8 cellular contexts compared by ENCODE assay signal in the genomic region with DNA sequence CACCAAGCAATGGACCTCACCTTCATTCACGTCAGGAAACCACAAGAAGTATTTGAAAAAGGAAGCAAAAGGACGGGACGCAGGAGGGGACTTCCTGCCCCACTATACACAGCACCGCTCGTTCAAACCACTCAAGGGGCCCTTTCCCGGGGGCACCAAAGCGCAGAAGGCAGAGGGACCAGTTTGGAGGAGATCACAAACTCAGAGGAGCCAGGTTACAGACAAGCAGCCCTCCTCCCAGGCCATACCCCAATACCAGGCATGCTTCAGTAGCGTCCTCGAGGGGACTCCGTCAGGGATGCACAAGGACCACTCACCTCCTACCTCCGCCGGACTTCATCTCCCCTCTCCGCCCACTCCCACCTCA. TPM values are rescaled to one million over a fixed set of nuclear protein-coding genes. Genes with fewer than 3 reads are reported as not detected.
DNase-seq lines count a peak whose midpoint lies in the region; ATAC-seq, FAIRE-seq and TF ChIP-seq lines count a peak whose summit lies in the region.

No MANE protein-coding gene starts in this region.

- peak overlapping the region; percentile 92 for H3K4ac ChIP-seq in trophoblast cell (ENCODE audit: low read depth, low read length)

- peak overlapping the region; percentile 61 for H2AFZ ChIP-seq in trophoblast cell (ENCODE audit: insufficient read depth, low read length, poor library complexity)

- H3K27me3 ChIP-seq in trophoblast cell (ENCODE audit: insufficient read depth, low read length): no peaks in the 10 kb centered on the region

- peak overlapping the region; percentile 94 for H4K91ac ChIP-seq in trophoblast cell (ENCODE audit: low read depth, low read length)

- H3K79me1 ChIP-seq in trophoblast cell (ENCODE audit: low read length): peaks cover 15% of the 10 kb centered on the region

- peaks cover 35% of the 10 kb centered on the region for H3K36me3 Mint-ChIP-seq in activated CD4-positive, alpha-beta T cell treated with anti-CD3 and anti-CD28 coated beads, Interleukin-2, amount 10 ng/mL, durations not matched to agents 7 days and 5 days (ENCODE audit: low read depth)

- peak overlapping the region; percentile 90 for H3K14ac ChIP-seq in trophoblast cell (ENCODE audit: low read length)

- CTCF ChIA-PET in activated CD4-positive, alpha-beta T cell treated with anti-CD3 and anti-CD28 coated beads, Interleukin-2, amount 10 ng/mL, durations not matched to agents 7 days and 5 days (lab: Charles Lee): interaction anchor here (0.6 to 5.2 kb wide), 4 partner anchors 8 to 286 kb away, joined by 3 to 38 read pairs (median 6); partner anchors contain the start of genes CREB3L4 and DENND4B

- TF ChIP-seq CTCF in fibroblast of mammary gland (conservative IDR thresholded peaks at IDR 0.05; ENCODE audit: control insufficient read depth, insufficient read depth, low read depth, low read length): no peak

- intact Hi-C loops in sciatic nerve (cut with DNase I): no loop called here

- peak overlapping the region; percentile 77 for H3K18ac ChIP-seq in trophoblast cell (ENCODE audit: low read length)

- peak overlapping the region; percentile 0 for H3K23ac ChIP-seq in trophoblast cell (ENCODE audit: low read length)

- H3K36me3 ChIP-seq in trophoblast cell (ENCODE audit: control insufficient read depth in 1 of 2, insufficient read depth in 2 of 2, low read length in 2 of 2): peaks cover 29 to 39% of the 10 kb centered on the region in 2 experiments

- H3K4me3 Mint-ChIP-seq in activated CD4-positive, alpha-beta T cell treated with anti-CD3 and anti-CD28 coated beads, Interleukin-2, amount 10 ng/mL, durations not matched to agents 7 days and 5 days: peak overlapping the region; percentile 96

- H3K4me3 ChIP-seq in fibroblast of mammary gland (ENCODE audit: control insufficient read depth, low read depth, low read length) (peak overlapping the region; percentile 90), trophoblast cell (ENCODE audit: low read depth, low read length) (peak overlapping the region; percentile 92)

- no peaks in the 10 kb centered on the region for H3K9me3 ChIP-seq in trophoblast cell (ENCODE audit: insufficient read depth, low read depth, low read length)

- POLR2A ChIA-PET in activated CD4-positive, alpha-beta T cell treated with anti-CD3 and anti-CD28 coated beads, Interleukin-2, amount 10 ng/mL, durations not matched to agents 7 days and 5 days (lab: Charles Lee): interaction anchor here (1.0 kb wide), 1 partner anchor 20 kb away, joined by 5 read pairs; the partner anchor contains the start of gene JTB

- peaks cover 27% of the 10 kb centered on the region for H3K79me2 ChIP-seq in trophoblast cell (ENCODE audit: control insufficient read depth, insufficient read depth, low read length, poor library complexity)

- H3K4me1 Mint-ChIP-seq in activated CD4-positive, alpha-beta T cell treated with anti-CD3 and anti-CD28 coated beads, Interleukin-2, amount 10 ng/mL, durations not matched to agents 7 days and 5 days: peaks cover 64% of the 10 kb centered on the region

- TF ChIP-seq POLR2A in GM18951 (IDR thresholded peaks at IDR 0.05; ENCODE audit: extremely low read depth, insufficient read depth, insufficient read length): peak; percentile 50

- ATAC-seq in HG03457 (IDR thresholded peaks at IDR 0.05; ENCODE audit: unreplicated experiment) (peak; percentile 5), sciatic nerve (no peak)

- peak overlapping the region; percentile 92 for H3K27ac Mint-ChIP-seq in activated CD4-positive, alpha-beta T cell treated with anti-CD3 and anti-CD28 coated beads, Interleukin-2, amount 10 ng/mL, durations not matched to agents 7 days and 5 days

- H2BK5ac ChIP-seq in trophoblast cell (ENCODE audit: low read depth, low read length, poor library complexity): peak overlapping the region; percentile 51

- H3K9ac ChIP-seq in trophoblast cell (ENCODE audit: low read length): peak overlapping the region; percentile 93

- no peak overlapping the region for H2BK120ac ChIP-seq in trophoblast cell (ENCODE audit: insufficient read depth, low read length, poor library complexity)

- FAIRE-seq in GM19239 (lab: Jason Lieb, UNC): no peak

- WGBS in trophoblast cell (ENCODE audit: extremely low coverage, insufficient coverage, insufficient read length): no CpG with 5 or more reads among the region's 13 CpGs

- no peak overlapping the region for H2BK12ac ChIP-seq in trophoblast cell (ENCODE audit: low read length)

- DNase-seq in ACHN (peak; percentile 28), fibroblast of mammary gland (ENCODE audit: low read depth) (no peak), trophoblast cell (peak in 1 of 2 donors; percentile 8), GM19239 (ENCODE audit: insufficient read length, low spot score) (no peak), sciatic nerve (ENCODE audit: low spot score) (no peak)
- peak; percentile 46 for DNase-seq in activated CD4-positive, alpha-beta T cell treated with anti-CD3 and anti-CD28 coated beads, Interleukin-2, amount 10 ng/mL, durations not matched to agents 7 days and 5 days

- peak overlapping the region; percentile 87 for H4K8ac ChIP-seq in trophoblast cell (ENCODE audit: low read depth, low read length)

- H3K4me2 ChIP-seq in trophoblast cell (ENCODE audit: low read length): peak overlapping the region; percentile 99

- H3K9me3 Mint-ChIP-seq in activated CD4-positive, alpha-beta T cell treated with anti-CD3 and anti-CD28 coated beads, Interleukin-2, amount 10 ng/mL, durations not matched to agents 7 days and 5 days: no peaks in the 10 kb centered on the region

- no peaks in the 10 kb centered on the region for H3K27me3 Mint-ChIP-seq in activated CD4-positive, alpha-beta T cell treated with anti-CD3 and anti-CD28 coated beads, Interleukin-2, amount 10 ng/mL, durations not matched to agents 7 days and 5 days

- H2AK5ac ChIP-seq in trophoblast cell (ENCODE audit: low read length): peak overlapping the region; percentile 42

- in situ Hi-C loops in ACHN (cut with HindIII; ENCODE audit: low pct_ligation_motif_present, low pct_unique_long_range_greater_than_20kb, low sequenced_read_pairs): no loop called here
- in situ Hi-C loops in GM18951 (cut with MboI; ENCODE audit: low sequenced_read_pairs, unreplicated experiment): no loop called here

- peaks cover 15 to 17% of the 10 kb centered on the region in 2 experiments for H3K4me1 ChIP-seq in trophoblast cell (ENCODE audit: control insufficient read depth in 1 of 2, insufficient read depth in 2 of 2, low read length in 2 of 2)

- peak overlapping the region; percentile 82 for H4K12ac ChIP-seq in trophoblast cell (ENCODE audit: low read depth, low read length)

- peak overlapping the region; percentile 81 for H3K27ac ChIP-seq in trophoblast cell (ENCODE audit: low read depth, low read length)

RNA-seq across cellular contexts. Expression of gene CRTC2, which starts 0.7 kb away (rescaled TPM):
- total RNA-seq in activated CD4-positive, alpha-beta T cell treated with anti-CD3 and anti-CD28 coated beads, Interleukin-2, amount 10 ng/mL, durations not matched to agents 7 days and 5 days: 100 to 1,000 TPM in 1 of 2 experiments, 10 to 100 TPM in 1; 80.7 to 107 TPM
- polyA plus RNA-seq in trophoblast cell (2013): 37.4 and 41.0 TPM in 2 replicates
- 58.1 TPM for total RNA-seq in sciatic nerve

RNA-seq across cellular contexts. Expression of gene SLC39A1, which starts 5.6 kb away (rescaled TPM):
- total RNA-seq in activated CD4-positive, alpha-beta T cell treated with anti-CD3 and anti-CD28 coated beads, Interleukin-2, amount 10 ng/mL, durations not matched to agents 7 days and 5 days: 10 to 100 TPM; 33.5 to 36.4 TPM
- 118 and 119 TPM in 2 replicates for polyA plus RNA-seq in trophoblast cell (2013)
- 73.9 TPM for total RNA-seq in sciatic nerve

RNA-seq across cellular contexts. Expression of gene CREB3L4, which starts 10.0 kb away (rescaled TPM):
- 1 to 10 TPM; 6.9 to 7.9 TPM for total RNA-seq in activated CD4-positive, alpha-beta T cell treated with anti-CD3 and anti-CD28 coated beads, Interleukin-2, amount 10 ng/mL, durations not matched to agents 7 days and 5 days
- polyA plus RNA-seq in trophoblast cell (2013): 7.7 and 8.0 TPM in 2 replicates
- total RNA-seq in sciatic nerve: 11.8 TPM

RNA-seq across cellular contexts. Expression of gene DENND4B, which starts 11.2 kb away (rescaled TPM):
- 100 to 1,000 TPM; 165 to 180 TPM for total RNA-seq in activated CD4-positive, alpha-beta T cell treated with anti-CD3 and anti-CD28 coated beads, Interleukin-2, amount 10 ng/mL, durations not matched to agents 7 days and 5 days
- 20.7 and 22.0 TPM in 2 replicates for polyA plus RNA-seq in trophoblast cell (2013)
- total RNA-seq in sciatic nerve: 78.9 TPM

RNA-seq across cellular contexts. Expression of gene JTB, which starts 19.7 kb away (rescaled TPM):
- 100 to 1,000 TPM; 111 to 124 TPM for total RNA-seq in activated CD4-positive, alpha-beta T cell treated with anti-CD3 and anti-CD28 coated beads, Interleukin-2, amount 10 ng/mL, durations not matched to agents 7 days and 5 days
- polyA plus RNA-seq in trophoblast cell (2013): 88.7 and 92.8 TPM in 2 replicates
- total RNA-seq in sciatic nerve: 72.8 TPM

Comparison
In these comparisons a context has a peak if more than half of its experiments do, and no peak if none do; other contexts are left out.
1. DNase-seq: peak in ACHN (single experiment) and activated CD4-positive, alpha-beta T cell treated with anti-CD3 and anti-CD28 coated beads, Interleukin-2, amount 10 ng/mL, durations not matched to agents 7 days and 5 days (single experiment); none in fibroblast of mammary gland (single experiment), GM19239 (single experiment) and sciatic nerve (single experiment).